In the genomic region with DNA sequence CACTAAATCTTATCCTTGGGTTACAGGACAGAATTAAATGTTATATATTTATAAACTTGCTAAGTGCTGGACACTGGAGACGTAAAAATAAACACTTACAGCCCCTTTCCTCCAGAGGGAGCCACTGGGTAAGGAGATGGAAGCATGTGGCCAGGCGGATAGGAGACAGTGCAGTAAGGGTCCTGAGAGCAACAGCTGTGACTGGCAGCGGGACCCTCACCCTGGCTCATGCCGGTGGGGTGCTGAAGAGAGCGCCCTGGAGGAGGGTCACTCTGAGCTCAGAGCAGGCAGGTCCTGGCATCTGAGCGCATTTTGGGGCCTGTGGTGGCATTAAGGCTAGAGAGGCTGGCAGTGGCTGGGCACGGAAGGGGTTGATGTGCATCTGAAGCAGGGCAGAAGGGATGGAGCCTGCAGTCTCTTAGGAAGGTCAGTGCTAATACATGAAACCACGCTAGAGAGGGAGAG, we compare ENCODE assay signal across 8 cellular contexts. TPM values are rescaled to one million over a fixed set of nuclear protein-coding genes. Genes with fewer than 3 reads are reported as not detected.
DNase-seq lines count a peak whose midpoint lies in the region; ATAC-seq and TF ChIP-seq lines count a peak whose summit lies in the region.

No MANE protein-coding gene starts in this region.

- no peak overlapping the region for H2BK5ac ChIP-seq in trophoblast cell (ENCODE audit: low read depth, low read length, poor library complexity)

- H3K4me3 ChIP-seq in esophagus squamous epithelium (no peak overlapping the region), trophoblast cell (ENCODE audit: low read depth, low read length) (no peak overlapping the region)

- H4K8ac ChIP-seq in trophoblast cell (ENCODE audit: low read depth, low read length): no peak overlapping the region

- no peaks in the 10 kb centered on the region for H3K79me1 ChIP-seq in trophoblast cell (ENCODE audit: low read length)

- no peak overlapping the region for H2BK12ac ChIP-seq in trophoblast cell (ENCODE audit: low read length)

- TF ChIP-seq CTCF in esophagus squamous epithelium (IDR thresholded peaks at IDR 0.05): peak; percentile 11 to 51 (median 38)

- peak overlapping the region; percentile 12 for H4K12ac ChIP-seq in trophoblast cell (ENCODE audit: low read depth, low read length)

- no peaks in the 10 kb centered on the region for H3K79me2 ChIP-seq in trophoblast cell (ENCODE audit: control insufficient read depth, insufficient read depth, low read length, poor library complexity)

- no peak overlapping the region for H3K18ac ChIP-seq in trophoblast cell (ENCODE audit: low read length)

- peaks cover 0 to 2% (median 0%) of the 10 kb centered on the region in 3 donors for H3K4me1 ChIP-seq in esophagus squamous epithelium
- H3K4me1 ChIP-seq in trophoblast cell (ENCODE audit: control insufficient read depth in 1 of 2, insufficient read depth in 2 of 2, low read length in 2 of 2): no peaks in the 10 kb centered on the region

- peaks cover 47 to 100% (median 72%) of the 10 kb centered on the region in 3 donors for H3K36me3 ChIP-seq in esophagus squamous epithelium
- H3K36me3 ChIP-seq in trophoblast cell (ENCODE audit: control insufficient read depth in 1 of 2, insufficient read depth in 2 of 2, low read length in 2 of 2): peaks cover 85 to 91% of the 10 kb centered on the region in 2 experiments

- DNase-seq in NCI-H1092 treated with DMSO at 0.1 percent for 48 hours (lab: John Stamatoyannopoulos, UW) (peak; percentile 24), NCI-H1092 (lab: John Stamatoyannopoulos, UW) (no peak), HT-29 (ENCODE audit: low spot score) (peak; percentile 73), SKM-1 treated with dmso at 0.1 percent for 144 hours (lab: John Stamatoyannopoulos, UW; ENCODE audit: unreplicated experiment) (peak; percentile 47), esophagus squamous epithelium (lab: John Stamatoyannopoulos, UW) (no peak), trophoblast cell (peak in 1 of 2 donors; percentile 59)

- no peak overlapping the region for H3K27ac ChIP-seq in esophagus squamous epithelium
- H3K27ac ChIP-seq in trophoblast cell (ENCODE audit: low read depth, low read length): no peak overlapping the region

- H3K23ac ChIP-seq in trophoblast cell (ENCODE audit: low read length): no peak overlapping the region

- no peak overlapping the region for H3K4ac ChIP-seq in trophoblast cell (ENCODE audit: low read depth, low read length)

- ATAC-seq in GM21390 (IDR thresholded peaks at IDR 0.05; ENCODE audit: unreplicated experiment): no peak
- no peak for ATAC-seq in HG03354 (IDR thresholded peaks at IDR 0.05; ENCODE audit: poor library complexity, severe bottlenecking, unreplicated experiment)

- no peak for TF ChIP-seq POLR2A in esophagus squamous epithelium (IDR thresholded peaks at IDR 0.05)

- no peak overlapping the region for H3K14ac ChIP-seq in trophoblast cell (ENCODE audit: low read length)

- WGBS in esophagus squamous epithelium, 2 donors: 79 to 86% methylated on average over 6 to 8 of the region's 8 CpGs
- no CpG with 5 or more reads among the region's 8 CpGs for WGBS in trophoblast cell (ENCODE audit: extremely low coverage, insufficient coverage, insufficient read length)

- intact Hi-C loops in esophagus squamous epithelium (cut with DNase I): no loop called here

- H2BK120ac ChIP-seq in trophoblast cell (ENCODE audit: insufficient read depth, low read length, poor library complexity): no peak overlapping the region

- H3K9ac ChIP-seq in trophoblast cell (ENCODE audit: low read length): no peak overlapping the region

- no peak overlapping the region for H4K91ac ChIP-seq in trophoblast cell (ENCODE audit: low read depth, low read length)

- H3K27me3 ChIP-seq in esophagus squamous epithelium: no peaks in the 10 kb centered on the region
- H3K27me3 ChIP-seq in trophoblast cell (ENCODE audit: insufficient read depth, low read length): no peaks in the 10 kb centered on the region

- H2AK5ac ChIP-seq in trophoblast cell (ENCODE audit: low read length): no peak overlapping the region

- no peak overlapping the region for H3K4me2 ChIP-seq in trophoblast cell (ENCODE audit: low read length)

- no peak overlapping the region for H2AFZ ChIP-seq in trophoblast cell (ENCODE audit: insufficient read depth, low read length, poor library complexity)

- H3K9me3 ChIP-seq in esophagus squamous epithelium (no peaks in the 10 kb centered on the region), trophoblast cell (ENCODE audit: insufficient read depth, low read depth, low read length) (no peaks in the 10 kb centered on the region)

RNA-seq across cellular contexts. Expression of a gene that starts 16.0 kb away (rescaled TPM):
- 248 and 249 TPM in 2 replicates for total RNA-seq in HT-29 (2014; rRNA removed; shearing (Covaris generic))
- 100 to 1,000 TPM in 3 of 4 donors, 10 to 100 TPM in 1; 99.9 to 183 (median 124) TPM for total RNA-seq in esophagus squamous epithelium
- polyA plus RNA-seq in trophoblast cell (2013): 320 and 344 TPM in 2 replicates

RNA-seq across cellular contexts. Expression of a gene that starts 55.4 kb away (rescaled TPM):
- total RNA-seq in HT-29 (2014; rRNA removed; shearing (Covaris generic)): 135 and 153 TPM in 2 replicates
- total RNA-seq in esophagus squamous epithelium: 10 to 100 TPM; 17.6 to 50.4 (median 34.3) TPM
- 22.0 and 22.5 TPM in 2 replicates for polyA plus RNA-seq in trophoblast cell (2013)

Comparison
In these comparisons a context has a peak if more than half of its experiments do, and no peak if none do; other contexts are left out.
1. DNase-seq: peak in NCI-H1092 treated with DMSO at 0.1 percent for 48 hours (single experiment), HT-29 (single experiment) and SKM-1 treated with dmso at 0.1 percent for 144 hours (single experiment); none in NCI-H1092 (single experiment) and esophagus squamous epithelium (single experiment).